Comparison of ENCODE assay signal across 10 cellular contexts in the genomic region with DNA sequence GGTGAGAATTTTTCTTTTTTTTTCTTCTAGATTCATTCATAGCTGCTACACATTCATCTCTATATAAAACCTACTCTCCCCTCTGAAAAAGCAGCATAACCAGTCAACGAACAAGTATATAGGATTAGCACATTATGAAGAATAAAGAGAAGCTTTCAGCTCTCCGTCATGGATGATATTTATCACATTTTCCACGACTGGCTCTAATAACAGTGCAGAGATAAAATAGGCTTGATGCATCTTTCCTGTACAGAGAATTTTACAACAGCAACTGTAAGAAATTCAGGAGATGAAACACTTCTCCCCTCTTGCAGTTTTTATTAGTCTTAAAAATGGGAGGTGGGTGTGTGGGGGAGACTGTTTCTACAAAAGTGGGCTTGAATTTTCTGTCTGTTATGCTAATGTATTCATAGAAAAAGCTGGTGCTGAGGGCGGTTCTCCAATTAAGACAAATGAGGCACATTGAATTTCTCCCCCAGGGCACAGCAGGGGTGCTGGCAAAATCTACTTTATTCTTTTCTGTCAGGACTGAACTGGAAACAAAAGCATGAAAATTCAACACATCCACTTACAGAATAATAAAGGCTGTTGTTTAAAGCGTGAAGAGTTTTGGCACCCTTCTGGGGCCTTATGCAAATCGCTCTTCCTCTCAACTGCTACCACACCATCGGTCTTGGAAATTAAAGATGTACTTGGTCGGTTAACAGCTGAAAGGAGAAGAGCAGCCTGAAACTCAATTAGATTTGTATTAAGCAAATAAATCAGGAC.
A peak's percentile ranks its signal among the peaks of the same experiment; 100 is the strongest.
DNase-seq lines count a peak whose midpoint lies in the region; ATAC-seq and TF ChIP-seq lines count a peak whose summit lies in the region.
"Had no signal": no experiment of that assay in that cellular context is flagged by ENCODE, and none has a peak within 500 bp of the region (broad histone marks: within the 10 kb centered on the region; RNA-seq: fewer than 3 reads in every experiment).

No MANE protein-coding gene starts in this region.

- H3K4me1 ChIP-seq in HAP-1 (peaks cover 26% of the 10 kb centered on the region), sigmoid colon (peaks cover 0 to 17% (median 5%) of the 10 kb centered on the region in 4 donors), psoas muscle (no peaks in the 10 kb centered on the region)

- TF ChIP-seq POLR2A in sigmoid colon (IDR thresholded peaks at IDR 0.05): no peak

- H3K4me3 ChIP-seq in HAP-1 (no peak overlapping the region), sigmoid colon (no peak overlapping the region), psoas muscle (no peak overlapping the region)

- H3K36me3 Mint-ChIP-seq in stimulated activated effector memory CD8-positive, alpha-beta T cell treated with anti-CD3 and anti-CD28 coated beads, Interleukin-12 subunit alpha, Interleukin-12 subunit beta, amount 100 ng/mL, for 72 hours: no peaks in the 10 kb centered on the region

- H3K9me3 ChIP-seq in HAP-1 (no peaks in the 10 kb centered on the region), sigmoid colon (peaks cover 0 to 3% (median under 1%) of the 10 kb centered on the region in 4 donors), psoas muscle (no peaks in the 10 kb centered on the region)

- intact Hi-C loops in sigmoid colon (cut with DNase I): no loop called here
- intact Hi-C loops in psoas muscle (cut with DNase I): no loop called here
- intact Hi-C loops in sciatic nerve (cut with DNase I): no loop called here

- no peaks in the 10 kb centered on the region for H3K4me1 Mint-ChIP-seq in stimulated activated effector memory CD8-positive, alpha-beta T cell treated with anti-CD3 and anti-CD28 coated beads, Interleukin-12 subunit alpha, Interleukin-12 subunit beta, amount 100 ng/mL, for 72 hours

- TF ChIP-seq EP300 in sigmoid colon (IDR thresholded peaks at IDR 0.05): no peak

- H3K36me3 ChIP-seq in HAP-1 (replicated peaks): no peaks in the 10 kb centered on the region
- H3K36me3 ChIP-seq in sigmoid colon: no peaks in the 10 kb centered on the region
- H3K36me3 ChIP-seq in psoas muscle (ENCODE audit: insufficient read depth in 1 of 2, low read depth in 1 of 2): no peaks in the 10 kb centered on the region

- TF ChIP-seq CTCF in sigmoid colon (IDR thresholded peaks at IDR 0.05) (no peak), psoas muscle (IDR thresholded peaks at IDR 0.05) (no peak)

- H3K27ac ChIP-seq in sigmoid colon (no peak overlapping the region), psoas muscle (no peak overlapping the region)

- in situ Hi-C loops in HAP-1 (cut with MboI; ENCODE audit: low sequenced_read_pairs): no loop called here

- H3K9me3 Mint-ChIP-seq in stimulated activated effector memory CD8-positive, alpha-beta T cell treated with anti-CD3 and anti-CD28 coated beads, Interleukin-12 subunit alpha, Interleukin-12 subunit beta, amount 100 ng/mL, for 72 hours: peaks cover 16% of the 10 kb centered on the region

- peak; percentile 93 for ATAC-seq in GM18502 (IDR thresholded peaks at IDR 0.05; ENCODE audit: poor library complexity, unreplicated experiment)
- ATAC-seq in stimulated activated effector memory CD8-positive, alpha-beta T cell treated with anti-CD3 and anti-CD28 coated beads, Interleukin-12 subunit alpha, Interleukin-12 subunit beta, amount 100 ng/mL, for 72 hours: no peak
- ATAC-seq in psoas muscle: no peak
- ATAC-seq in sciatic nerve: no peak
- ATAC-seq: HCT116 had no signal

- 68 to 69% methylated on average over 8 of the region's 8 CpGs for WGBS in sigmoid colon, 2 donors
- 43 to 59% (median 47%) methylated on average over 8 of the region's 8 CpGs for WGBS in psoas muscle, 3 donors

- H3K27me3 ChIP-seq in HAP-1 (ENCODE audit: low read depth) (no peaks in the 10 kb centered on the region; the same call in 1 of the 2 replicates), sigmoid colon (no peaks in the 10 kb centered on the region), psoas muscle (ENCODE audit: insufficient read depth in 3 of 3, low read length in 2 of 3) (no peaks in the 10 kb centered on the region)

- H3K4me3 Mint-ChIP-seq in stimulated activated effector memory CD8-positive, alpha-beta T cell treated with anti-CD3 and anti-CD28 coated beads, Interleukin-12 subunit alpha, Interleukin-12 subunit beta, amount 100 ng/mL, for 72 hours: no peak overlapping the region

- DNase-seq in HAP-1 (ENCODE audit: low spot score in 2 of 2) (peak; percentile 89 to 96), NCI-H1436 (lab: John Stamatoyannopoulos, UW) (peak; percentile 83), iPS-NIHi11 (ENCODE audit: low spot score) (peak; percentile 51), sigmoid colon (no peak), psoas muscle (no peak), sciatic nerve (ENCODE audit: low spot score) (no peak)
- no peak for DNase-seq in stimulated activated effector memory CD8-positive, alpha-beta T cell treated with anti-CD3 and anti-CD28 coated beads, Interleukin-12 subunit alpha, Interleukin-12 subunit beta, amount 100 ng/mL, for 72 hours (ENCODE audit: low spot score in 2 of 2)
- DNase-seq: amniotic stem cell had no signal

- H3K27ac Mint-ChIP-seq in stimulated activated effector memory CD8-positive, alpha-beta T cell treated with anti-CD3 and anti-CD28 coated beads, Interleukin-12 subunit alpha, Interleukin-12 subunit beta, amount 100 ng/mL, for 72 hours: no peak overlapping the region

Comparison
In these comparisons a context has a peak if more than half of its experiments do, and no peak if none do; other contexts are left out.
1. DNase-seq: peak in HAP-1 (2 of 2), NCI-H1436 (single experiment) and iPS-NIHi11 (single experiment); none in sigmoid colon (single experiment), stimulated activated effector memory CD8-positive, alpha-beta T cell treated with anti-CD3 and anti-CD28 coated beads, Interleukin-12 subunit alpha, Interleukin-12 subunit beta, amount 100 ng/mL, for 72 hours (0 of 2), psoas muscle (0 of 2) and sciatic nerve (single experiment).